In the genomic region with DNA sequence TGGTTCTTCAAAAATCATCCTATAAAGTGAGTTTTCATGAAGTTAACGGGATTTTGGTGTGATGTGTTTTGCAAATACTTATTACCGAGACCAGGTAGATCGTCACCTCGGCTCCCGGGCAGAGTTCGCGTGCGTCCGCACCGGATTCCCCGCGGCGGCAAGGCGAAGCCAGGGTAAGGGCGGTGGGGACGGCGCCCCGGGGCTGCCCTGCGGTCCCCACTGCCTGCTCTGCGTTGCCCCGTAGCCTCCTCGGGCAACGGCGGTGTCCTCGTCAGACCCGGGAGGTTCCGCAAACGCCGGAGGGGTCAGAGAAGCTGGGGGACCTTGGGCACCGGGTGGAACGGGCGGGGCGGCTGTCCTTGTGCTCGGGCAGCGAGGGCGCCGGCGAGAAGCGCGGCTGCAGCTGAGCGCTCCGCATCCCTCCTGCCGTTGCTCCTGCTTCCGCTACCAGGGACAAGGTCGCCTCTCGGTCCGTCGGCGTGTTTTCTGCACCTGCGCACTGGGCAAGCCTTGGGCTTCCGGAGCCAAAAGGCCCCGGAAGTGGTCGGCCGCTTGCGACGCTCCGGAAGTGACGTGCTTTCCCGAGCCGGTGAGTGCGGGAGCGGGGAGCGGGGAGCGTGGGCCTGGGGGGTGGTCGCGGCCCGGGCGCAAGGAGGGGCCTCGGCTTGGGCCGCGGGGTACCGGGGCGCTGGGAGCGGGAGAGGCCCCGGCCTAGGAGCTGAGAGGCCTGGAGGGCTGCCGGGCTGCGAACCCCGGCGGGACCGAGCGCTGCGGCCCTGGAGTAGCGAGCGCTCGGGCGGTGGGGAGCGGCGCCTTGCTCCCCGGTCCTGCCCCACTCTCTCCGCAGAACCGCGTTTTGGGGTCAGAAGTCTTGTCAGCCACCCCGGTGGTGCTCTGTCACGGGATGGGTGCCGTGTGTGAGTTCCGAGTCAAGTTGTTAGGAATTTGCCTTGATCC, we compare ENCODE assay signal across 1 cellular context.
A peak's percentile ranks its signal among the peaks of the same experiment; 100 is the strongest.
TF ChIP-seq lines count a peak whose summit lies in the region.

Gene MTG2, plus strand, starts transcription at position 560 of the 957 bp plus-strand sequence. CDS start 10,393 bp downstream, outside the sequence.

TF ChIP-seq in HEK293, 187 proteins besides CTCF, POLR2A, EP300 and RAD21 (continued from another document and continues in another):
- no peak for TF ChIP-seq ZNF133 (tag by site-specific recombination; IDR thresholded peaks at IDR 0.05)
- no peak for TF ChIP-seq ZNF350 (tag by site-specific recombination; IDR thresholded peaks at IDR 0.05)
- 0 out of 2 replicates have a peak, but pooled peaks have one; percentile 9 for TF ChIP-seq ZNF121 (tag by site-specific recombination; IDR thresholded peaks at IDR 0.05)
- TF ChIP-seq REPIN1 (tag by site-specific recombination; IDR thresholded peaks at IDR 0.05; ENCODE audit: low read depth), result no peak
- TF ChIP-seq ZFP3 (tag by site-specific recombination; IDR thresholded peaks at IDR 0.05; ENCODE audit: low read depth), result no peak
- no peak for TF ChIP-seq ZNF792 (tag by site-specific recombination; IDR thresholded peaks at IDR 0.05)
- no peak for TF ChIP-seq ZNF10 (tag by site-specific recombination; IDR thresholded peaks at IDR 0.05)
- no peak for TF ChIP-seq ZNF701 (tag by site-specific recombination; IDR thresholded peaks at IDR 0.05)
- TF ChIP-seq ZNF140 (tag by site-specific recombination; IDR thresholded peaks at IDR 0.05), result no peak
- TF ChIP-seq RBAK (tag by site-specific recombination; IDR thresholded peaks at IDR 0.05), result no peak
- peak; percentile 51; the same call in 1 of the 2 replicates for TF ChIP-seq PBX3 (CRISPR knock-in tag; IDR thresholded peaks at IDR 0.05)
- TF ChIP-seq KLF9 (tag by site-specific recombination; IDR thresholded peaks at IDR 0.05; ENCODE audit: low read depth), result no peak; the same call in 1 of the 2 replicates
- peak; percentile 37; the same call in 1 of the 2 replicates for TF ChIP-seq ELK4 (IDR thresholded peaks at IDR 0.05; ENCODE audit: borderline replicate concordance, low read depth, low read length)
- TF ChIP-seq ZNF221 (tag by site-specific recombination; IDR thresholded peaks at IDR 0.05; ENCODE audit: borderline replicate concordance), result no peak
- no peak for TF ChIP-seq ZNF548 (tag by site-specific recombination; IDR thresholded peaks at IDR 0.05)
- TF ChIP-seq PRDM4 (tag by site-specific recombination; IDR thresholded peaks at IDR 0.05), result peak; percentile 14; the same call in 1 of the 2 replicates
- TF ChIP-seq ZBTB48 (tag by site-specific recombination; IDR thresholded peaks at IDR 0.05), result peak; percentile 70
- TF ChIP-seq ZNF510 (tag by site-specific recombination; IDR thresholded peaks at IDR 0.05; ENCODE audit: insufficient replicate concordance), result no peak
- TF ChIP-seq ZNF341 (tag by site-specific recombination; IDR thresholded peaks at IDR 0.05; ENCODE audit: low read depth), result peak; percentile 69
- TF ChIP-seq ZNF324 (tag by site-specific recombination; IDR thresholded peaks at IDR 0.05), result no peak
- peak; percentile 8; the same call in 1 of the 2 replicates for TF ChIP-seq ZNF146 (tag by site-specific recombination; IDR thresholded peaks at IDR 0.05)
- no peak for TF ChIP-seq ZNF473 (tag by site-specific recombination; IDR thresholded peaks at IDR 0.05)
- TF ChIP-seq OSR2 (tag by site-specific recombination; IDR thresholded peaks at IDR 0.05), result peak; percentile 91
- TF ChIP-seq ZBTB20 (tag by site-specific recombination; IDR thresholded peaks at IDR 0.05), result peak; percentile 87
- no peak for TF ChIP-seq ZNF175 (tag by site-specific recombination; IDR thresholded peaks at IDR 0.05)
- TF ChIP-seq MEIS1 (CRISPR knock-in tag; IDR thresholded peaks at IDR 0.05; ENCODE audit: borderline replicate concordance), result no peak
- TF ChIP-seq ZNF174 (tag by site-specific recombination; IDR thresholded peaks at IDR 0.05), result no peak
- TF ChIP-seq, protein P1, sequence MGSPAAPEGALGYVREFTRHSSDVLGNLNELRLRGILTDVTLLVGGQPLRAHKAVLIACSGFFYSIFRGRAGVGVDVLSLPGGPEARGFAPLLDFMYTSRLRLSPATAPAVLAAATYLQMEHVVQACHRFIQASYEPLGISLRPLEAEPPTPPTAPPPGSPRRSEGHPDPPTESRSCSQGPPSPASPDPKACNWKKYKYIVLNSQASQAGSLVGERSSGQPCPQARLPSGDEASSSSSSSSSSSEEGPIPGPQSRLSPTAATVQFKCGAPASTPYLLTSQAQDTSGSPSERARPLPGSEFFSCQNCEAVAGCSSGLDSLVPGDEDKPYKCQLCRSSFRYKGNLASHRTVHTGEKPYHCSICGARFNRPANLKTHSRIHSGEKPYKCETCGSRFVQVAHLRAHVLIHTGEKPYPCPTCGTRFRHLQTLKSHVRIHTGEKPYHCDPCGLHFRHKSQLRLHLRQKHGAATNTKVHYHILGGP (tag by site-specific recombination; IDR thresholded peaks at IDR 0.05), result no peak
- TF ChIP-seq PATZ1 (tag by site-specific recombination; IDR thresholded peaks at IDR 0.05), result peak; percentile 76; the same call in 1 of the 2 replicates
- TF ChIP-seq, protein P2, sequence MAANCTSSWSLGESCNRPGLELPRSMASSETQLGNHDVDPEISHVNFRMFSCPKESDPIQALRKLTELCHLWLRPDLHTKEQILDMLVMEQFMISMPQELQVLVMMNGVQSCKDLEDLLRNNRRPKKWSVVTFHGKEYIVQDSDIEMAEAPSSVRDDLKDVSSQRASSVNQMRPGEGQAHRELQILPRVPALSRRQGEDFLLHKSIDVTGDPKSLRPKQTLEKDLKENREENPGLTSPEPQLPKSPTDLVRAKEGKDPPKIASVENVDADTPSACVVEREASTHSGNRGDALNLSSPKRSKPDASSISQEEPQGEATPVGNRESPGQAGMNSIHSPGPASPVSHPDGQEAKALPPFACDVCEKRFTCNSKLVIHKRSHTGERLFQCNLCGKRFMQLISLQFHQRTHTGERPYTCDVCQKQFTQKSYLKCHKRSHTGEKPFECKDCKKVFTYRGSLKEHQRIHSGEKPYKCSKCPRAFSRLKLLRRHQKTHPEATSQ (tag by site-specific recombination; IDR thresholded peaks at IDR 0.05), result no peak
- peak; percentile 98 for TF ChIP-seq ZNF600 (tag by site-specific recombination; IDR thresholded peaks at IDR 0.05)
- TF ChIP-seq TSHZ1 (tag by site-specific recombination; IDR thresholded peaks at IDR 0.05; ENCODE audit: borderline replicate concordance), result no peak
- TF ChIP-seq, protein P3, sequence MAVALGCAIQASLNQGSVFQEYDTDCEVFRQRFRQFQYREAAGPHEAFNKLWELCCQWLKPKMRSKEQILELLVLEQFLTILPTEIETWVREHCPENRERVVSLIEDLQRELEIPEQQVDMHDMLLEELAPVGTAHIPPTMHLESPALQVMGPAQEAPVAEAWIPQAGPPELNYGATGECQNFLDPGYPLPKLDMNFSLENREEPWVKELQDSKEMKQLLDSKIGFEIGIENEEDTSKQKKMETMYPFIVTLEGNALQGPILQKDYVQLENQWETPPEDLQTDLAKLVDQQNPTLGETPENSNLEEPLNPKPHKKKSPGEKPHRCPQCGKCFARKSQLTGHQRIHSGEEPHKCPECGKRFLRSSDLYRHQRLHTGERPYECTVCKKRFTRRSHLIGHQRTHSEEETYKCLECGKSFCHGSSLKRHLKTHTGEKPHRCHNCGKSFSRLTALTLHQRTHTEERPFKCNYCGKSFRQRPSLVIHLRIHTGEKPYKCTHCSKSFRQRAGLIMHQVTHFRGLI (tag by site-specific recombination; IDR thresholded peaks at IDR 0.05), result no peak; the same call in 1 of the 2 replicates
- TF ChIP-seq ZNF768 (tag by site-specific recombination; IDR thresholded peaks at IDR 0.05), result no peak
- TF ChIP-seq ZXDB (tag by site-specific recombination; IDR thresholded peaks at IDR 0.05), result peak; percentile 86
- TF ChIP-seq ZNF302 (tag by site-specific recombination; IDR thresholded peaks at IDR 0.05; ENCODE audit: low read depth), result no peak
- TF ChIP-seq ZNF654 (tag by site-specific recombination; IDR thresholded peaks at IDR 0.05; ENCODE audit: low read depth), result no peak
- peak; percentile 84 for TF ChIP-seq ZEB2 (tag by site-specific recombination; IDR thresholded peaks at IDR 0.05)
- 0 out of 2 replicates have a peak, but pooled peaks have one; percentile 18 for TF ChIP-seq ZBTB7A (tag by site-specific recombination; IDR thresholded peaks at IDR 0.05; ENCODE audit: low read depth)
- no peak for TF ChIP-seq ZNF560 (tag by site-specific recombination; IDR thresholded peaks at IDR 0.05; ENCODE audit: borderline replicate concordance)
- TF ChIP-seq ZBTB8A (tag by site-specific recombination; IDR thresholded peaks at IDR 0.05), result peak; percentile 77
- TF ChIP-seq, protein P4, sequence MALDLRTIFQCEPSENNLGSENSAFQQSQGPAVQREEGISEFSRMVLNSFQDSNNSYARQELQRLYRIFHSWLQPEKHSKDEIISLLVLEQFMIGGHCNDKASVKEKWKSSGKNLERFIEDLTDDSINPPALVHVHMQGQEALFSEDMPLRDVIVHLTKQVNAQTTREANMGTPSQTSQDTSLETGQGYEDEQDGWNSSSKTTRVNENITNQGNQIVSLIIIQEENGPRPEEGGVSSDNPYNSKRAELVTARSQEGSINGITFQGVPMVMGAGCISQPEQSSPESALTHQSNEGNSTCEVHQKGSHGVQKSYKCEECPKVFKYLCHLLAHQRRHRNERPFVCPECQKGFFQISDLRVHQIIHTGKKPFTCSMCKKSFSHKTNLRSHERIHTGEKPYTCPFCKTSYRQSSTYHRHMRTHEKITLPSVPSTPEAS (tag by site-specific recombination; IDR thresholded peaks at IDR 0.05), result no peak
- TF ChIP-seq ZNF366 (tag by site-specific recombination; conservative IDR thresholded peaks at IDR 0.05), result peak; percentile 95
- TF ChIP-seq ZNF48 (tag by site-specific recombination; IDR thresholded peaks at IDR 0.05), result no peak
- TF ChIP-seq ZBTB17 (tag by site-specific recombination; IDR thresholded peaks at IDR 0.05), result peak; percentile 84
